ENCODE assay signal across 8 cellular contexts in the genomic region with DNA sequence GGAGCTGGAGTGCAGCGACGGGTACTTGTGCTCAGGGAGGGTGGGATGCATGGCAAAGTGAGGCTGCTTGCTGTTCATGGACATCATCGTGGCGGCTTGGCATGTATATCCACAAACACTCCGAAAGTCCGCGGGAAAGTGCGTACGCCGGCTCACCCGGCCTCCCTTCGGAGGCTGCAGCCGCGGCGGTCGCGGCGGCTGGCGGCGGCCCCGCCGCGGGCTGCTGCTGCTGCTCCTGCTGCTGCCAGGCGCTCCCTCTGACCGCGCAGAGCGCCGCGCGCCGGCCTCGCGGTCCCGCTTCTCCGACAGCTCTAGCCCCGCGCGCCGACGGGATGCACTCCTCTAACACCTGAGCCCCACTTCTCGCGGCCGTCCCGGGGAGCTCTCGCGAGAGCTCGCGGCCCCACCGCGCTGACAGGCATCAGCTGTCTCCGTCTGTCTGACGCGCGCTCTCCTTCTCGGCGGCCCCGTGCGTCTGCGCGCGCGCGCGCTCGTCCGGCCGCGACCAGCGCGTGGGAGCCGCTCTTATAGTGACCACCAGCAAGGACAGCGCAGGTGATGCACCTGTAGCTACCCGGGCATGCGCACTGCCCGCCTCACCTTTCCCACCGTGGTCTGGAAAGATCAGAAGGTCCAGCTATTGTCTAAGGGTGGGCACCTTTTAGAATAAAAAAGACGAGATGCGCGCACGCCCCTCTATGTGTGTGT. TPM values are rescaled to one million over a fixed set of nuclear protein-coding genes. Genes with fewer than 3 reads are reported as not detected.
A peak's percentile ranks its signal among the peaks of the same experiment; 100 is the strongest.
DNase-seq lines count a peak whose midpoint lies in the region; ATAC-seq and TF ChIP-seq lines count a peak whose summit lies in the region.

A gene with protein sequence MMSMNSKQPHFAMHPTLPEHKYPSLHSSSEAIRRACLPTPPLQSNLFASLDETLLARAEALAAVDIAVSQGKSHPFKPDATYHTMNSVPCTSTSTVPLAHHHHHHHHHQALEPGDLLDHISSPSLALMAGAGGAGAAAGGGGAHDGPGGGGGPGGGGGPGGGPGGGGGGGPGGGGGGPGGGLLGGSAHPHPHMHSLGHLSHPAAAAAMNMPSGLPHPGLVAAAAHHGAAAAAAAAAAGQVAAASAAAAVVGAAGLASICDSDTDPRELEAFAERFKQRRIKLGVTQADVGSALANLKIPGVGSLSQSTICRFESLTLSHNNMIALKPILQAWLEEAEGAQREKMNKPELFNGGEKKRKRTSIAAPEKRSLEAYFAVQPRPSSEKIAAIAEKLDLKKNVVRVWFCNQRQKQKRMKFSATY (minus strand): TSS at position 313 of the 708 bp plus-strand sequence. CDS start 226 bp downstream, at position 87.

- WGBS in hepatocyte (ENCODE audit: low lambda C conversion rate, missing lambda C conversion rate), result under 1% methylated on average over 56 of the region's 80 CpGs
- WGBS in smooth muscle cell (ENCODE audit: low lambda C conversion rate), result under 1% methylated on average over 80 of the region's 80 CpGs

- TF ChIP-seq CTCF in CD8-positive, alpha-beta T cell (IDR thresholded peaks at IDR 0.05), result no peak
- TF ChIP-seq CTCF in hepatocyte (IDR thresholded peaks at IDR 0.05; ENCODE audit: poor library complexity) (no peak), smooth muscle cell (IDR thresholded peaks at IDR 0.05; ENCODE audit: borderline replicate concordance, insufficient read depth, poor library complexity, severe bottlenecking) (no peak)

- H3K36me3 ChIP-seq in CD8-positive, alpha-beta T cell (ENCODE audit: insufficient read depth, low read length), result no peaks in the 10 kb centered on the region
- H3K36me3 ChIP-seq in hepatocyte (replicated peaks; ENCODE audit: insufficient read depth, low read depth), result no peaks in the 10 kb centered on the region
- H3K36me3 ChIP-seq in smooth muscle cell (ENCODE audit: low read depth), result no peaks in the 10 kb centered on the region

- peaks cover 47% of the 10 kb centered on the region for H3K4me1 Mint-ChIP-seq in CD8-positive, alpha-beta T cell (ENCODE audit: low read depth)

- H3F3A ChIP-seq in smooth muscle cell (ENCODE audit: low read depth), result no peaks in the 10 kb centered on the region

- POLR2A ChIA-PET in CD8-positive, alpha-beta T cell (lab: Charles Lee), result interaction anchor here (0.6 kb wide), 1 partner anchor 35 kb away, joined by 4 read pairs; no protein-coding TSS in a partner anchor

- H3K27me3 Mint-ChIP-seq in CD8-positive, alpha-beta T cell (ENCODE audit: low read depth), result peaks cover 84% of the 10 kb centered on the region

- H4K20me1 ChIP-seq in hepatocyte (ENCODE audit: insufficient read depth, poor library complexity, severe bottlenecking), result no peaks in the 10 kb centered on the region
- H4K20me1 ChIP-seq in smooth muscle cell (ENCODE audit: low read depth), result no peaks in the 10 kb centered on the region

- DNase-seq in CD8-positive, alpha-beta T cell, result peak in 4 of 7 experiments; percentile 40 to 72 (median 46)
- DNase-seq in NCI-H82 treated with DMSO at 0.1 percent for 48 hours (lab: John Stamatoyannopoulos, UW; ENCODE audit: unreplicated experiment) (peak; percentile 79), hepatocyte (ENCODE audit: low spot score) (peak; percentile 85), smooth muscle cell (lab: John Stamatoyannopoulos, UW; ENCODE audit: unreplicated experiment) (no peak)
- DNase-seq in activated T-cell treated with anti-CD3 and anti-CD28 coated beads, Interleukin-2, amount 50 U/mL, for 48 hours, result peak; percentile 81 to 85
- no peak for DNase-seq in NK-92 treated with Interleukin-12 subunit alpha and Interleukin-12 subunit beta, amount 100 ng/mL, for 24 hours (lab: John Stamatoyannopoulos, UW)

- CTCF ChIA-PET in CD8-positive, alpha-beta T cell (lab: Charles Lee), result no interaction called here

- H3K79me2 ChIP-seq in hepatocyte (no peaks in the 10 kb centered on the region), smooth muscle cell (ENCODE audit: low read depth) (no peaks in the 10 kb centered on the region)

- intact Hi-C loops in CD8-positive, alpha-beta T cell (cut with DNase I, micrococcal nuclease), result no loop called here

- no peak within 1 kb of the TSS for H3K9ac ChIP-seq in smooth muscle cell (ENCODE audit: low read depth)

- peaks cover 2% of the 10 kb centered on the region for H3K9me3 Mint-ChIP-seq in CD8-positive, alpha-beta T cell

- H3K9me3 ChIP-seq in CD8-positive, alpha-beta T cell (ENCODE audit: low read length), result no peaks in the 10 kb centered on the region
- H3K9me3 ChIP-seq in hepatocyte (ENCODE audit: low read depth) (no peaks in the 10 kb centered on the region), smooth muscle cell (replicated peaks; ENCODE audit: low read depth) (no peaks in the 10 kb centered on the region)

- H3K36me3 Mint-ChIP-seq in CD8-positive, alpha-beta T cell, result no peaks in the 10 kb centered on the region

- peak within 1 kb of the TSS; percentile 66 for H2AFZ ChIP-seq in hepatocyte
- H2AFZ ChIP-seq in smooth muscle cell (ENCODE audit: low read depth), result peak within 1 kb of the TSS; percentile 54

- H3K4me1 ChIP-seq in CD8-positive, alpha-beta T cell (ENCODE audit: insufficient read depth, low read length), result peaks cover 35% of the 10 kb centered on the region
- peaks cover 12% of the 10 kb centered on the region for H3K4me1 ChIP-seq in hepatocyte (ENCODE audit: insufficient read depth)
- peaks cover 13% of the 10 kb centered on the region for H3K4me1 ChIP-seq in smooth muscle cell (ENCODE audit: low read depth)

- H3K4me3 ChIP-seq in CD8-positive, alpha-beta T cell (ENCODE audit: low read depth, low read length), result peak within 1 kb of the TSS; percentile 40
- H3K4me3 ChIP-seq in hepatocyte (peak within 1 kb of the TSS; percentile 42), smooth muscle cell (peak within 1 kb of the TSS; percentile 48)

- H3K4me3 Mint-ChIP-seq in CD8-positive, alpha-beta T cell, result peak within 1 kb of the TSS; percentile 84

- H3K27ac Mint-ChIP-seq in CD8-positive, alpha-beta T cell, result peak within 1 kb of the TSS; percentile 18

- no peaks in the 10 kb centered on the region for H3K9me2 ChIP-seq in hepatocyte (replicated peaks; ENCODE audit: insufficient read depth)

- peak; percentile 72 for ATAC-seq in CD8-positive, alpha-beta T cell
- ATAC-seq in GM19463 (IDR thresholded peaks at IDR 0.05; ENCODE audit: unreplicated experiment), result peak; percentile 88
- peak; percentile 54 for ATAC-seq in HG03558 (IDR thresholded peaks at IDR 0.05; ENCODE audit: extremely low read depth, unreplicated experiment)

- peaks cover 70% of the 10 kb centered on the region for H3K27me3 ChIP-seq in CD8-positive, alpha-beta T cell (ENCODE audit: insufficient read depth, low read length)
- H3K27me3 ChIP-seq in hepatocyte, result peaks cover 95% of the 10 kb centered on the region
- H3K27me3 ChIP-seq in smooth muscle cell (ENCODE audit: low read depth), result peaks cover 96% of the 10 kb centered on the region

- no peak within 1 kb of the TSS for H3K27ac ChIP-seq in CD8-positive, alpha-beta T cell (ENCODE audit: low read depth, low read length)
- H3K27ac ChIP-seq in hepatocyte (no peak within 1 kb of the TSS), smooth muscle cell (ENCODE audit: low read depth) (no peak within 1 kb of the TSS)

- H3K4me2 ChIP-seq in hepatocyte (peak within 1 kb of the TSS; percentile 96), smooth muscle cell (peak within 1 kb of the TSS; percentile 84)

RNA-seq across cellular contexts. Expression of the gene that starts here (rescaled TPM):
- under 1 TPM; 0.05 to 0.08 TPM for total RNA-seq in CD8-positive, alpha-beta T cell
- 0.17 and 0.24 TPM in 2 replicates for total RNA-seq in hepatocyte
- 0.16 TPM in 1 of 2 replicates, not detected in the other for polyA plus RNA-seq in hepatocyte
- not detected in 2 replicates for total RNA-seq in smooth muscle cell
- not detected in 2 replicates for polyA plus RNA-seq in smooth muscle cell

Comparison
In these comparisons a context has a peak if more than half of its experiments do, and no peak if none do; other contexts are left out.
1. Peak in DNase-seq, ATAC-seq and H3K4me3 ChIP-seq in CD8-positive, alpha-beta T cell; RNA of the gene not detected or under 1 TPM.
2. Peak in DNase-seq, H3K4me3 ChIP-seq and H3K4me2 ChIP-seq in hepatocyte; RNA of the gene not detected or under 1 TPM.
3. DNase-seq: peak in NCI-H82 treated with DMSO at 0.1 percent for 48 hours (single experiment) and activated T-cell treated with anti-CD3 and anti-CD28 coated beads, Interleukin-2, amount 50 U/mL, for 48 hours (2 of 2); none in smooth muscle cell (single experiment) and NK-92 treated with Interleukin-12 subunit alpha and Interleukin-12 subunit beta, amount 100 ng/mL, for 24 hours (single experiment).
4. Peak in every context shown above with its lines, with median percentiles within 50 percentile points of each other: ATAC-seq and H3K4me3 ChIP-seq.